Comparison of ENCODE assay signal across 20 cellular contexts in the genomic region with DNA sequence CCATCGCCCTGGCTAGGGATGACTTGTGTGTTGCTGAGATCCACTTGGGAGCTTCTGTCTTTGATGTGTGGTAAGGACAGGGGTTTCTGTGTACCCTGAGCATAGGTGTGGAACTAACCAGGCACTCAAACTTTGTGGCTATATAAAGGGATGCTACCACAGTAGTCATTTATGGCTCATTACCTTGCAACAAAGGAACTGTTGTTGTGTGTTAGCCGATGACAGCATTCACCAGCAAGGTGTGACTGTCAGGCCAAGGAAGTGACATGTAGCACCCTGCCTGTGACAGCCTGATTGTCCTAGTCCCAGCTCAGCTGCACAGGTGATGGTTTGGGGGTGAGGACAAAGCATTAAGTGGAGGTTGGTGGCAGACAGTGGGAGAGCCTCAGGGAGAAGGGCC.
DNase-seq lines count a peak whose midpoint lies in the region; ATAC-seq and TF ChIP-seq lines count a peak whose summit lies in the region.
"Had no signal": no experiment of that assay in that cellular context is flagged by ENCODE, and none has a peak within 500 bp of the region (broad histone marks: within the 10 kb centered on the region; RNA-seq: fewer than 3 reads in every experiment).

No MANE protein-coding gene starts in this region.

- peak; percentile 34 for ATAC-seq in activated CD8-positive, alpha-beta T cell treated with anti-CD3 and anti-CD28 coated beads for 36 hours
- no peak for ATAC-seq in activated CD8-positive, alpha-beta T cell treated with anti-CD3 and anti-CD28 coated beads, Interleukin-2, amount 10 ng/mL, durations not matched to agents 7 days and 5 days
- ATAC-seq in HG02759 (IDR thresholded peaks at IDR 0.05; ENCODE audit: unreplicated experiment): peak; percentile 64
- ATAC-seq in T-helper 17 cell: no peak
- peak; percentile 32 for ATAC-seq in stimulated activated effector memory CD8-positive, alpha-beta T cell treated with anti-CD3 and anti-CD28 coated beads, Interleukin-12 subunit alpha, Interleukin-12 subunit beta, amount 100 ng/mL, for 72 hours
- no peak for ATAC-seq in omental fat pad (ENCODE audit: low FRiP score)
- ATAC-seq: left cardiac atrium, natural killer cell had no signal

- CTCF ChIA-PET in activated CD8-positive, alpha-beta T cell treated with anti-CD3 and anti-CD28 coated beads for 36 hours (lab: Charles Lee): no interaction called here
- CTCF ChIA-PET in activated CD8-positive, alpha-beta T cell treated with anti-CD3 and anti-CD28 coated beads, Interleukin-2, amount 10 ng/mL, durations not matched to agents 7 days and 5 days (lab: Charles Lee): interaction anchor here (1.1 kb wide), 1 partner anchor 22 kb away, joined by 3 read pairs; no protein-coding TSS in a partner anchor

- no peaks in the 10 kb centered on the region for H3K27me3 Mint-ChIP-seq in activated CD8-positive, alpha-beta T cell treated with anti-CD3 and anti-CD28 coated beads for 36 hours
- no peaks in the 10 kb centered on the region for H3K27me3 Mint-ChIP-seq in activated CD8-positive, alpha-beta T cell treated with anti-CD3 and anti-CD28 coated beads, Interleukin-2, amount 10 ng/mL, durations not matched to agents 7 days and 5 days (ENCODE audit: low read depth)
- H3K27me3 Mint-ChIP-seq in T-helper 17 cell: no peaks in the 10 kb centered on the region
- H3K27me3 Mint-ChIP-seq: stimulated activated naive B cell treated with anti-CD40 and anti-IgM and Interleukin-4, amounts not matched to agents 10 μg/mL and 1 μg/mL and 100 μg/mL, for 72 hours had no signal

- DNase-seq in activated CD8-positive, alpha-beta T cell treated with anti-CD3 and anti-CD28 coated beads for 36 hours: no peak
- no peak for DNase-seq in activated CD8-positive, alpha-beta T cell treated with anti-CD3 and anti-CD28 coated beads, Interleukin-2, amount 10 ng/mL, durations not matched to agents 7 days and 5 days
- DNase-seq in T-helper 17 cell (no peak), RKO (ENCODE audit: low spot score) (no peak), omental fat pad (ENCODE audit: low spot score) (no peak), NCI-H446 treated with DMSO at 0.1 percent for 48 hours (lab: John Stamatoyannopoulos, UW) (no peak)
- no peak for DNase-seq in stimulated activated effector memory CD8-positive, alpha-beta T cell treated with anti-CD3 and anti-CD28 coated beads, Interleukin-12 subunit alpha, Interleukin-12 subunit beta, amount 100 ng/mL, for 72 hours (ENCODE audit: low spot score in 2 of 2)
- DNase-seq: activated CD4-positive, alpha-beta T cell treated with anti-CD3 and anti-CD28 coated beads, Interleukin-2, amount 50 U/mL, for 1 hour; activated gamma-delta T cell treated with Interleukin-2 at 50 U/mL for 16 hours; activated T-cell treated with anti-CD3 and anti-CD28 coated beads for 4 hours; colonic mucosa; DMS79; left cardiac atrium; natural killer cell; NCI-H1436; SIG-M5; stimulated activated naive B cell treated with anti-CD40 and anti-IgM and Interleukin-4, amounts not matched to agents 10 μg/mL and 1 μg/mL and 100 μg/mL, for 72 hours had no signal

- peaks cover 5% of the 10 kb centered on the region for H3K4me1 Mint-ChIP-seq in activated CD8-positive, alpha-beta T cell treated with anti-CD3 and anti-CD28 coated beads for 36 hours (ENCODE audit: low read depth)
- H3K4me1 Mint-ChIP-seq in activated CD8-positive, alpha-beta T cell treated with anti-CD3 and anti-CD28 coated beads, Interleukin-2, amount 10 ng/mL, durations not matched to agents 7 days and 5 days (ENCODE audit: low read depth): no peaks in the 10 kb centered on the region
- H3K4me1 Mint-ChIP-seq in T-helper 17 cell: peaks cover 6% of the 10 kb centered on the region
- peaks cover 10% of the 10 kb centered on the region for H3K4me1 Mint-ChIP-seq in stimulated activated effector memory CD8-positive, alpha-beta T cell treated with anti-CD3 and anti-CD28 coated beads, Interleukin-12 subunit alpha, Interleukin-12 subunit beta, amount 100 ng/mL, for 72 hours
- H3K4me1 Mint-ChIP-seq: natural killer cell; stimulated activated naive B cell treated with anti-CD40 and anti-IgM and Interleukin-4, amounts not matched to agents 10 μg/mL and 1 μg/mL and 100 μg/mL, for 72 hours had no signal

- H3K36me3 Mint-ChIP-seq in activated CD8-positive, alpha-beta T cell treated with anti-CD3 and anti-CD28 coated beads for 36 hours (ENCODE audit: low read depth): no peaks in the 10 kb centered on the region
- H3K36me3 Mint-ChIP-seq in activated CD8-positive, alpha-beta T cell treated with anti-CD3 and anti-CD28 coated beads, Interleukin-2, amount 10 ng/mL, durations not matched to agents 7 days and 5 days (ENCODE audit: low read depth): peaks cover 26% of the 10 kb centered on the region
- H3K36me3 Mint-ChIP-seq in T-helper 17 cell (ENCODE audit: low read depth): peaks cover 5% of the 10 kb centered on the region
- peaks cover 38% of the 10 kb centered on the region for H3K36me3 Mint-ChIP-seq in stimulated activated effector memory CD8-positive, alpha-beta T cell treated with anti-CD3 and anti-CD28 coated beads, Interleukin-12 subunit alpha, Interleukin-12 subunit beta, amount 100 ng/mL, for 72 hours

- no peak for TF ChIP-seq CTCF in activated CD8-positive, alpha-beta T cell treated with anti-CD3 and anti-CD28 coated beads for 36 hours (IDR thresholded peaks at IDR 0.05)
- no peak for TF ChIP-seq CTCF in omental fat pad (IDR thresholded peaks at IDR 0.05)

- H3K27ac Mint-ChIP-seq in activated CD8-positive, alpha-beta T cell treated with anti-CD3 and anti-CD28 coated beads for 36 hours: peak overlapping the region; percentile 20
- no peak overlapping the region for H3K27ac Mint-ChIP-seq in activated CD8-positive, alpha-beta T cell treated with anti-CD3 and anti-CD28 coated beads, Interleukin-2, amount 10 ng/mL, durations not matched to agents 7 days and 5 days
- peak overlapping the region; percentile 57 for H3K27ac Mint-ChIP-seq in T-helper 17 cell
- peak overlapping the region; percentile 80 for H3K27ac Mint-ChIP-seq in stimulated activated effector memory CD8-positive, alpha-beta T cell treated with anti-CD3 and anti-CD28 coated beads, Interleukin-12 subunit alpha, Interleukin-12 subunit beta, amount 100 ng/mL, for 72 hours
- H3K27ac Mint-ChIP-seq: stimulated activated naive B cell treated with anti-CD40 and anti-IgM and Interleukin-4, amounts not matched to agents 10 μg/mL and 1 μg/mL and 100 μg/mL, for 72 hours had no signal

- intact Hi-C loops in activated CD8-positive, alpha-beta T cell treated with anti-CD3 and anti-CD28 coated beads for 36 hours (cut with micrococcal nuclease): no loop called here

- H3K9me3 Mint-ChIP-seq in activated CD8-positive, alpha-beta T cell treated with anti-CD3 and anti-CD28 coated beads for 36 hours: no peaks in the 10 kb centered on the region
- no peaks in the 10 kb centered on the region for H3K9me3 Mint-ChIP-seq in activated CD8-positive, alpha-beta T cell treated with anti-CD3 and anti-CD28 coated beads, Interleukin-2, amount 10 ng/mL, durations not matched to agents 7 days and 5 days (ENCODE audit: insufficient read depth)
- H3K9me3 Mint-ChIP-seq in stimulated activated effector memory CD8-positive, alpha-beta T cell treated with anti-CD3 and anti-CD28 coated beads, Interleukin-12 subunit alpha, Interleukin-12 subunit beta, amount 100 ng/mL, for 72 hours: no peaks in the 10 kb centered on the region
- H3K9me3 Mint-ChIP-seq: natural killer cell; stimulated activated naive B cell treated with anti-CD40 and anti-IgM and Interleukin-4, amounts not matched to agents 10 μg/mL and 1 μg/mL and 100 μg/mL, for 72 hours had no signal

- H3K4me3 Mint-ChIP-seq in activated CD8-positive, alpha-beta T cell treated with anti-CD3 and anti-CD28 coated beads for 36 hours: no peak overlapping the region
- no peak overlapping the region for H3K4me3 Mint-ChIP-seq in activated CD8-positive, alpha-beta T cell treated with anti-CD3 and anti-CD28 coated beads, Interleukin-2, amount 10 ng/mL, durations not matched to agents 7 days and 5 days
- no peak overlapping the region for H3K4me3 Mint-ChIP-seq in T-helper 17 cell
- no peak overlapping the region for H3K4me3 Mint-ChIP-seq in stimulated activated effector memory CD8-positive, alpha-beta T cell treated with anti-CD3 and anti-CD28 coated beads, Interleukin-12 subunit alpha, Interleukin-12 subunit beta, amount 100 ng/mL, for 72 hours
- H3K4me3 Mint-ChIP-seq: natural killer cell; stimulated activated naive B cell treated with anti-CD40 and anti-IgM and Interleukin-4, amounts not matched to agents 10 μg/mL and 1 μg/mL and 100 μg/mL, for 72 hours had no signal

- POLR2A ChIA-PET in activated CD8-positive, alpha-beta T cell treated with anti-CD3 and anti-CD28 coated beads for 36 hours (lab: Charles Lee): interaction anchor here (0.6 kb wide), 1 partner anchor 41 kb away, joined by 3 read pairs; no protein-coding TSS in a partner anchor
- POLR2A ChIA-PET in activated CD8-positive, alpha-beta T cell treated with anti-CD3 and anti-CD28 coated beads, Interleukin-2, amount 10 ng/mL, durations not matched to agents 7 days and 5 days (lab: Charles Lee): no interaction called here

- no peaks in the 10 kb centered on the region for H3K9me3 ChIP-seq in T-helper 17 cell (ENCODE audit: control insufficient read depth, low read length, poor library complexity, severe bottlenecking)
- H3K9me3 ChIP-seq: colonic mucosa, HAP-1, tibial nerve had no signal

Comparison
In these comparisons a context has a peak if more than half of its experiments do, and no peak if none do; other contexts are left out.
1. ATAC-seq: peak in activated CD8-positive, alpha-beta T cell treated with anti-CD3 and anti-CD28 coated beads for 36 hours (single experiment), HG02759 (single experiment) and stimulated activated effector memory CD8-positive, alpha-beta T cell treated with anti-CD3 and anti-CD28 coated beads, Interleukin-12 subunit alpha, Interleukin-12 subunit beta, amount 100 ng/mL, for 72 hours (single experiment); none in activated CD8-positive, alpha-beta T cell treated with anti-CD3 and anti-CD28 coated beads, Interleukin-2, amount 10 ng/mL, durations not matched to agents 7 days and 5 days (single experiment), T-helper 17 cell (single experiment) and omental fat pad (single experiment).